ENCODE assay signal across 1 cellular context in genomic region chr16:70437582-70438324, GRCh38.
TF ChIP-seq lines count a peak whose summit lies in the region.

No MANE protein-coding gene starts in this region.

TF ChIP-seq in K562, 482 proteins besides CTCF, POLR2A, EP300 and RAD21 (continued from another document):
- TF ChIP-seq ZNF282 (CRISPR knock-in tag; IDR thresholded peaks at IDR 0.05) (no peak), MTA1 (IDR thresholded peaks at IDR 0.05; ENCODE audit: borderline replicate concordance) (no peak), E2F4 (CRISPR knock-in tag; IDR thresholded peaks at IDR 0.05; ENCODE audit: low read depth) (no peak), DNMT1 (IDR thresholded peaks at IDR 0.05) (no peak), KDM1A (IDR thresholded peaks at IDR 0.05) (peak in 1 of 2 experiments; percentile 41; a peak in 1 of 4 replicates), HLTF (IDR thresholded peaks at IDR 0.05) (no peak), THAP7 (CRISPR knock-in tag; IDR thresholded peaks at IDR 0.05) (0 out of 2 replicates have a peak, but pooled peaks have one; percentile 9), ELK3 (CRISPR knock-in tag; IDR thresholded peaks at IDR 0.05) (no peak), OTX1 (CRISPR knock-in tag; IDR thresholded peaks at IDR 0.05) (no peak), ZNF79 (CRISPR knock-in tag; IDR thresholded peaks at IDR 0.05; ENCODE audit: low read depth) (no peak), E4F1 (CRISPR knock-in tag; IDR thresholded peaks at IDR 0.05; ENCODE audit: borderline replicate concordance) (no peak), RERE (CRISPR knock-in tag; IDR thresholded peaks at IDR 0.05; ENCODE audit: borderline replicate concordance) (no peak), ZSCAN32 (CRISPR knock-in tag; IDR thresholded peaks at IDR 0.05) (0 out of 2 replicates have a peak, but pooled peaks have one; percentile 17), ZNF395 (CRISPR knock-in tag; IDR thresholded peaks at IDR 0.05) (0 out of 2 replicates have a peak, but pooled peaks have one; percentile 6), CC2D1A (IDR thresholded peaks at IDR 0.05) (no peak), KDM2B (CRISPR knock-in tag; IDR thresholded peaks at IDR 0.05) (no peak), SRSF1 (IDR thresholded peaks at IDR 0.05; ENCODE audit: low read depth, low read length) (no peak), TEAD1 (CRISPR knock-in tag; IDR thresholded peaks at IDR 0.05) (no peak), XRCC5 (IDR thresholded peaks at IDR 0.05; ENCODE audit: low read depth, low read length) (no peak), TARDBP (IDR thresholded peaks at IDR 0.05) (no peak), NRF1 (conservative IDR thresholded peaks at IDR 0.05 in 1 of 2, IDR thresholded peaks at IDR 0.05 in 1 of 2) (0 out of 4 replicates have a peak, but pooled peaks of 1 of the 2 experiments have one; percentile 10)
